12 cellular contexts compared by ENCODE assay signal in the genomic region with DNA sequence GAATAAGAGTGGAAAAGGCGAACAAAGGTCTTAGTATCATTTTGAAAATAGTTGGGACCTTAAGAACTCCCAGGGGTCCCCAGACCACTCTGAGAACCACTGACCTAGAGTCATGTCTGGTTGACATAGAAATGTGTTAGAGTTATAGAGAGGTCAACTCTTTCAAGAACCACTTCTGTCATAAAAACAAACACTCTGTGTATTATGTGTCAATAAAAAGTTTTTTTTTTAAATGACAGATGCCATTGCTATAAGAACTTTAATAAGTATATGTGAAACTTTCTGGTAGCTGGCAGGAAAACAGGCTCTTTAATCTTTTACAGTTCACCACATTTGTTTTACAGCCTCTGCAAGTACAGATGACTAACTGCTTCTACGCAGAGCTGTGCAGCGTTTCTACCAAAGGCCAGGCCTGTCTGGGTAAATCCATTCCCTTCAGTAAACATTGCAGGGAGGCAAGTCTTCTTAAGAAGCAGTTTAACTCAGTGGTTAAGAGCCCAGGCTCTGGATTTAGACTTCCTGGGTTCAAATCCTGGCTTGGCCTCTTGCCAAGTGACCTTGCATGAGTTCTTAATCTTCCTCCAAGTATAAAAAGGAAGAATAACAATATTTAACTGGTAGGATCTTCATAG. TPM values are rescaled to one million over a fixed set of nuclear protein-coding genes. Genes with fewer than 3 reads are reported as not detected.
A peak's percentile ranks its signal among the peaks of the same experiment; 100 is the strongest.
DNase-seq lines count a peak whose midpoint lies in the region; ATAC-seq and TF ChIP-seq lines count a peak whose summit lies in the region.
"Had no signal": no experiment of that assay in that cellular context is flagged by ENCODE, and none has a peak within 500 bp of the region (broad histone marks: within the 10 kb centered on the region; RNA-seq: fewer than 3 reads in every experiment).

No MANE protein-coding gene starts in this region.

- H3K9me3 ChIP-seq in SJSA1 (replicated peaks) (no peaks in the 10 kb centered on the region), stomach (peaks cover 0 to 4% (median 0%) of the 10 kb centered on the region in 4 donors)

- no peak overlapping the region for H3K4me3 ChIP-seq in SJSA1
- no peak overlapping the region for H3K4me3 ChIP-seq in stomach

- no peak for TF ChIP-seq EP300 in stomach (IDR thresholded peaks at IDR 0.05)

- peaks cover 26% of the 10 kb centered on the region for H3K4me1 ChIP-seq in SJSA1 (replicated peaks)
- peaks cover 0 to 11% (median 5%) of the 10 kb centered on the region in 4 donors for H3K4me1 ChIP-seq in stomach

- no peak for TF ChIP-seq POLR2A in stomach (IDR thresholded peaks at IDR 0.05)

- 0 out of 2 replicates have a peak, but pooled peaks cover 3% of the 10 kb centered on the region for H3K36me3 ChIP-seq in SJSA1
- no peaks in the 10 kb centered on the region for H3K36me3 ChIP-seq in stomach

- DNase-seq in activated CD4-positive, CD25-positive, alpha-beta regulatory T cell (lab: John Stamatoyannopoulos, UW) = no peak
- DNase-seq in SJSA1 (ENCODE audit: low read depth in 1 of 2, low spot score in 2 of 2) (peak; percentile 41 to 47), fibroblast of the conjunctiva (ENCODE audit: low read depth) (peak; percentile 34), stomach (no peak)
- DNase-seq in stimulated activated naive CD8-positive, alpha-beta T cell treated with anti-CD3 and anti-CD28 coated beads, Interleukin-15, Interleukin-2, amounts not matched to agents 100 U/mL and 50 U/mL, for 24 hours = no peak
- DNase-seq: 8988T, activated gamma-delta T cell, NCI-H1436, OCI-M1 had no signal

- WGBS in stomach, 5 donors = 54 to 71% (median 59%) methylated on average over 3 of the region's 3 CpGs

- peak; percentile 49 to 55 for ATAC-seq in activated CD4-positive, CD25-positive, alpha-beta regulatory T cell treated with anti-CD3 and anti-CD28 coated beads, Interleukin-2, amount 50 U/mL, for 24 hours
- peak; percentile 66 for ATAC-seq in stimulated activated naive CD8-positive, alpha-beta T cell treated with anti-CD3 and anti-CD28 coated beads, Interleukin-15, Interleukin-2, amounts not matched to agents 100 U/mL and 50 U/mL, for 24 hours
- ATAC-seq in GM18868 (IDR thresholded peaks at IDR 0.05; ENCODE audit: unreplicated experiment) (no peak), HG03045 (IDR thresholded peaks at IDR 0.05; ENCODE audit: unreplicated experiment) (no peak)

- no peak for TF ChIP-seq CTCF in stomach (IDR thresholded peaks at IDR 0.05)

- no peaks in the 10 kb centered on the region for H3K27me3 ChIP-seq in SJSA1 (replicated peaks)
- no peaks in the 10 kb centered on the region for H3K27me3 ChIP-seq in stomach

- H3K27ac ChIP-seq in SJSA1 (no peak overlapping the region), stomach (peak overlapping the region in 1 of 5 donors; percentile 7)

- intact Hi-C loops in stomach (cut with DNase I; ENCODE audit: low total_unique reads) = no loop called here

RNA-seq across cellular contexts. Expression of gene RFTN1, which starts 56.6 kb away (rescaled TPM):
- 54.3 and 56.5 TPM in 2 replicates for total RNA-seq in SJSA1 (2014; rRNA removed; shearing (Covaris generic))
- total RNA-seq in stomach = 100 to 1,000 TPM in 1 of 5 donors, 10 to 100 TPM in 3, 1 to 10 TPM in 1; 4.6 to 103 (median 35.1) TPM
- 10 to 100 TPM in 2 of 3 donors, 1 to 10 TPM in 1; 7.1 to 18.6 (median 17.7) TPM for polyA plus RNA-seq in stomach

Comparison
In these comparisons a context has a peak if more than half of its experiments do, and no peak if none do; other contexts are left out.
1. ATAC-seq: peak in activated CD4-positive, CD25-positive, alpha-beta regulatory T cell treated with anti-CD3 and anti-CD28 coated beads, Interleukin-2, amount 50 U/mL, for 24 hours (2 of 2) and stimulated activated naive CD8-positive, alpha-beta T cell treated with anti-CD3 and anti-CD28 coated beads, Interleukin-15, Interleukin-2, amounts not matched to agents 100 U/mL and 50 U/mL, for 24 hours (single experiment); none in GM18868 (single experiment) and HG03045 (single experiment).
2. DNase-seq: peak in SJSA1 (2 of 2) and fibroblast of the conjunctiva (single experiment); none in activated CD4-positive, CD25-positive, alpha-beta regulatory T cell (0 of 4), stimulated activated naive CD8-positive, alpha-beta T cell treated with anti-CD3 and anti-CD28 coated beads, Interleukin-15, Interleukin-2, amounts not matched to agents 100 U/mL and 50 U/mL, for 24 hours (single experiment) and stomach (single experiment).